14 cellular contexts compared by ENCODE assay signal in genomic region chr1:39397487-39397886, GRCh38.
A peak's percentile ranks its signal among the peaks of the same experiment; 100 is the strongest.
DNase-seq lines count a peak whose midpoint lies in the region; ATAC-seq and TF ChIP-seq lines count a peak whose summit lies in the region.
"Had no signal": no experiment of that assay in that cellular context is flagged by ENCODE, and none has a peak within 500 bp of the region (broad histone marks: within the 10 kb centered on the region; RNA-seq: fewer than 3 reads in every experiment).

No MANE protein-coding gene starts in this region.

- no peak overlapping the region for H3K9ac ChIP-seq in BLaER1

- peaks cover 80% of the 10 kb centered on the region for H3K4me1 ChIP-seq in BLaER1
- H3K4me1 ChIP-seq in neutrophil (ENCODE audit: control insufficient read depth in 1 of 2, insufficient read depth in 1 of 2, low read depth in 1 of 2, low read length in 1 of 2): peaks cover 65 to 70% of the 10 kb centered on the region in 2 experiments

- ATAC-seq in HG03521 (IDR thresholded peaks at IDR 0.05; ENCODE audit: unreplicated experiment) (no peak), HG03571 (IDR thresholded peaks at IDR 0.05; ENCODE audit: unreplicated experiment) (no peak)

- H3K36me3 ChIP-seq in BLaER1 (peaks cover 44% of the 10 kb centered on the region), KOPT-K1 (ENCODE audit: insufficient read depth, low read length) (no peaks in the 10 kb centered on the region), neutrophil (no peaks in the 10 kb centered on the region)
- H3K36me3 ChIP-seq: pancreas, Peyer's patch had no signal

- peak overlapping the region; percentile 80 for H3K4me2 ChIP-seq in BLaER1

- intact Hi-C loops in dorsolateral prefrontal cortex (cut with DNase I): no loop called here

- no peak for TF ChIP-seq CTCF in dorsolateral prefrontal cortex (IDR thresholded peaks at IDR 0.05 in 54 of 56, conservative IDR thresholded peaks at IDR 0.05 in 2 of 56; ENCODE audit: low read depth in 1 of 56, partially characterized antibody in 56 of 56)
- TF ChIP-seq CTCF in neutrophil (IDR thresholded peaks at IDR 0.05): no peak

- H3K9me3 ChIP-seq in BLaER1 (no peaks in the 10 kb centered on the region), KOPT-K1 (ENCODE audit: insufficient read depth, low read length, poor library complexity, severe bottlenecking) (no peaks in the 10 kb centered on the region), neutrophil (no peaks in the 10 kb centered on the region)
- H3K9me3 ChIP-seq: pancreas, Peyer's patch had no signal

- DNase-seq in dorsolateral prefrontal cortex (no peak), inferior parietal cortex (ENCODE audit: extremely low spot score) (no peak)
- DNase-seq in stimulated activated CD4-positive, alpha-beta T cell treated with anti-CD3 and anti-CD28 coated beads, Interleukin-2, amount 100 ng/mL, for 24 hours: no peak
- DNase-seq: activated CD8-positive, alpha-beta memory T cell treated with anti-CD3 and anti-CD28 coated beads for 24 hours; KG1; NCI-H146; NCI-H524; pancreas; Peyer's patch had no signal

- no peak overlapping the region for H3K27ac ChIP-seq in BLaER1
- H3K27ac ChIP-seq in KOPT-K1 (ENCODE audit: low read depth, low read length, poor library complexity, severe bottlenecking): peak overlapping the region; percentile 79
- peak overlapping the region in 36 of 59 donors; percentile 11 to 91 (median 78) for H3K27ac ChIP-seq in dorsolateral prefrontal cortex
- H3K27ac ChIP-seq in neutrophil: peak overlapping the region; percentile 82

- H3K4me3 ChIP-seq in BLaER1 (no peak overlapping the region), dorsolateral prefrontal cortex (no peak overlapping the region), neutrophil (ENCODE audit: low read depth in 1 of 2, low read length in 1 of 2) (no peak overlapping the region)
- H3K4me3 ChIP-seq: pancreas, Peyer's patch had no signal

- H4K20me1 ChIP-seq in BLaER1: peaks cover 98% of the 10 kb centered on the region

- H3K27me3 ChIP-seq in BLaER1 (no peaks in the 10 kb centered on the region), dorsolateral prefrontal cortex (no peaks in the 10 kb centered on the region), neutrophil (no peaks in the 10 kb centered on the region)
- H3K27me3 ChIP-seq: pancreas, Peyer's patch had no signal
